In the genomic region with DNA sequence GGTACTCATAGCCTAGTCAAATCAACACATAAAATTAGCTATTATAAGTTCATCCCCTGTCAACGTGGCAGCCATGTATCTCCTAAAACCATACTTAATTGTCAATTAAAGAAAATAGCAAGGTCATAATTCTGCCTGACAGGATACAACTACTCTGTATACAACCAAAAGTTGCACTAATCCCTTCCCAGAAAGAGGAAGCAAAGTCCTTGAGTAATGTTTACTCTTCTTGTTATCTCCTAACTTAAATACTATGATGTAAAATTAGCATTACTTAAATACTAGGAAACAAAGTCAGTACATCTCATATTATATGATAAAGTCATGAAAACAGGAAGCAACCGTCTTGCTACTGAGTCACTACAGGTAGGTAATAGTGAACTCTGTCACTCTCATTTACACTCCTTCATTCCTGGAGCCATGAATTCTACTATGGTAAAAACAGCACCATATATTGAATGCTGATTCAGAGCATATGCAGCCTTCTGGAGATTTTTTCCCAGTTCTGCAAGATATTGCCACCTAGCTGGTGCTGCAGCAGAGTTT, we compare ENCODE assay signal across 14 cellular contexts. TPM values are rescaled to one million over a fixed set of nuclear protein-coding genes. Genes with fewer than 3 reads are reported as not detected.
DNase-seq lines count a peak whose midpoint lies in the region; ATAC-seq, FAIRE-seq and TF ChIP-seq lines count a peak whose summit lies in the region.
"Not testable (repeated sequence)": the region's sequence is repeated elsewhere in the genome, so short reads cannot be mapped to it uniquely, and the experiment has no call there.
"Had no signal": no experiment of that assay in that cellular context is flagged by ENCODE, and none has a peak within 500 bp of the region (broad histone marks: within the 10 kb centered on the region; RNA-seq: fewer than 3 reads in every experiment).

No MANE protein-coding gene starts in this region.

- not testable (repeated sequence) for H3K9ac ChIP-seq in liver (ENCODE audit: low read depth in 1 of 2, low read length in 2 of 2)

- intact Hi-C loops in pancreas (cut with DNase I): not testable (repeated sequence)

- TF ChIP-seq CTCF in bronchial epithelial cell (IDR thresholded peaks at IDR 0.05; ENCODE audit: insufficient read depth, low read length, severe bottlenecking); liver (IDR thresholded peaks at IDR 0.05; ENCODE audit: low read depth, low read length, missing input control); pancreas (IDR thresholded peaks at IDR 0.05): not testable (repeated sequence)

- not testable (repeated sequence) for H3K4me1 ChIP-seq in liver (ENCODE audit: control insufficient read depth in 4 of 4, insufficient read depth in 4 of 4, low read length in 3 of 4); pancreas

- H3K36me3 ChIP-seq in bronchial epithelial cell (ENCODE audit: control insufficient read depth, insufficient read depth, low read length); liver (ENCODE audit: control insufficient read depth in 4 of 4, insufficient read depth in 3 of 4, low read depth in 1 of 4, low read length in 3 of 4); pancreas: not testable (repeated sequence)

- H3K4me3 ChIP-seq in bronchial epithelial cell (ENCODE audit: low read depth, low read length); liver (ENCODE audit: low read depth in 1 of 3, low read length in 3 of 3); pancreas: not testable (repeated sequence)

- TF ChIP-seq RAD21 in liver (IDR thresholded peaks at IDR 0.05): not testable (repeated sequence)

- not testable (repeated sequence) for FAIRE-seq in bronchial epithelial cell (lab: Jason Lieb, UNC)
- peak; percentile 23 for FAIRE-seq in pancreas (lab: Jason Lieb, UNC)

- H3K27me3 ChIP-seq in bronchial epithelial cell (ENCODE audit: control insufficient read depth, insufficient read depth, low read length); liver (ENCODE audit: control insufficient read depth in 4 of 4, insufficient read depth in 4 of 4, low read length in 3 of 4); pancreas: not testable (repeated sequence)

- H3K27ac ChIP-seq in liver (ENCODE audit: low read depth in 1 of 2, low read length in 2 of 2); pancreas: not testable (repeated sequence)

- peak; percentile 1 to 8 for DNase-seq in AML-193 (lab: John Stamatoyannopoulos, UW)
- peak; percentile 63 for DNase-seq in MV-4-11 (lab: John Stamatoyannopoulos, UW)
- peak; percentile 24 for DNase-seq in SKM-1 treated with dmso at 0.1 percent for 144 hours (lab: John Stamatoyannopoulos, UW; ENCODE audit: unreplicated experiment)
- DNase-seq in bronchial epithelial cell (ENCODE audit: low read depth): peak; percentile 27
- DNase-seq in pancreas: not testable (repeated sequence)

- 55% methylated on average over 2 of the region's 2 CpGs for WGBS in liver
- WGBS in pancreas, 2 donors: 43 to 47% methylated on average over 2 of the region's 2 CpGs

- not testable (repeated sequence) for ATAC-seq in pancreas

- not testable (repeated sequence) for H3K9me3 ChIP-seq in liver (ENCODE audit: control insufficient read depth in 4 of 4, low read length in 3 of 4); pancreas

TF ChIP-seq in liver, 16 proteins besides CTCF, POLR2A, EP300 and RAD21:
- TF ChIP-seq HNF4A (conservative IDR thresholded peaks at IDR 0.05): peak; percentile 9 to 35

RNA-seq across cellular contexts. Expression of gene SFTPA1, which starts 26.0 kb away (rescaled TPM):
- total RNA-seq in bronchial epithelial cell (not detected in 2 replicates), liver (not detected), pancreas (1 to 10 TPM in 3 of 6 donors, under 1 TPM in 1, not detected in 2; 0.28 to 9.6 (median 1.3) TPM)
- polyA plus RNA-seq in liver (not detected), pancreas (1 to 10 TPM in 1 of 2 donors, under 1 TPM in 1; 0.87 to 1.2 TPM)
- total RNA-seq: CD4-positive, alpha-beta T cell; CD8-positive, alpha-beta memory T cell; GM23248; H1; H7 had no signal
- polyA plus RNA-seq: AG04450; CD14-positive monocyte; CD8-positive, alpha-beta memory T cell; GM12878; GM23248; H1 had no signal
